Comparison of ENCODE assay signal across 28 cellular contexts in the genomic region with DNA sequence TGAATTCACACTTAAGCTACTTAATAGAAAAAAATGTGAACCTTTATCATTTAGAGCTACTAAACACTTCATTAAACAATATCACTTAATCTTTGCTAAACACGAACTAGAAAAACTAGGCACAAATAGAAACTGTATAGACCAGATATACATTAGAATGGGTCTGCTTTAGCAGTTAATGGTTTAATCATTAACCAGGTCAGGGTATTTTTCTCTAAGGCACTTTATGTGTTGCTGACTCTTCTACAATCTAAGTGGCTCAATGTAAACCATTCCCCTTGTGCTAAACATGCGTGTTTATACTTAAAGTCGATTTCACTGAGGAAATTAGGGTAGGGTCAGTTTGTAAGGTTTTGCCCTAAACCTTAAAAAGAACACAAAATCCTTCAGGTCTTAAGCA. TPM values are rescaled to one million over a fixed set of nuclear protein-coding genes. Genes with fewer than 3 reads are reported as not detected.
DNase-seq lines count a peak whose midpoint lies in the region; ATAC-seq, FAIRE-seq and TF ChIP-seq lines count a peak whose summit lies in the region.
"Had no signal": no experiment of that assay in that cellular context is flagged by ENCODE, and none has a peak within 500 bp of the region (broad histone marks: within the 10 kb centered on the region; RNA-seq: fewer than 3 reads in every experiment).

No MANE protein-coding gene starts in this region.

- H3K4me1 ChIP-seq in HepG2 (ENCODE audit: insufficient read depth, low read length) (peaks cover 25% of the 10 kb centered on the region), right lobe of liver (peaks cover 0 to 16% (median 0%) of the 10 kb centered on the region in 4 donors), colonic mucosa (peaks cover 18% of the 10 kb centered on the region), neutrophil (ENCODE audit: control insufficient read depth in 1 of 2, insufficient read depth in 1 of 2, low read depth in 1 of 2, low read length in 1 of 2) (peaks cover 8 to 14% of the 10 kb centered on the region in 2 experiments), Caco-2 (peaks cover 30% of the 10 kb centered on the region)

- H3K4me3 ChIP-seq in HepG2 (replicated peaks in 1 of 3; ENCODE audit: insufficient read depth in 1 of 3, low read depth in 2 of 3, low read length in 3 of 3): no peak overlapping the region
- no peak overlapping the region for H3K4me3 ChIP-seq in right lobe of liver
- H3K4me3 ChIP-seq in colonic mucosa: no peak overlapping the region
- H3K4me3 ChIP-seq in neutrophil (ENCODE audit: low read depth in 1 of 2, low read length in 1 of 2): no peak overlapping the region
- H3K4me3 ChIP-seq in Caco-2 (ENCODE audit: low read depth, low read length): no peak overlapping the region
- H3K4me3 ChIP-seq: left ventricle myocardium inferior, SK-N-MC had no signal

- peak; percentile 45; the same call in 2 of the 3 replicates for ATAC-seq in HepG2
- no peak for ATAC-seq in right lobe of liver
- no peak for ATAC-seq in HG03135 (IDR thresholded peaks at IDR 0.05; ENCODE audit: unreplicated experiment)
- ATAC-seq: activated naive CD8-positive, alpha-beta T cell treated with anti-CD3 and anti-CD28 coated beads, Interleukin-2, amount 50 U/mL, for 24 hours; naive thymus-derived CD8-positive, alpha-beta T cell had no signal

- no peaks in the 10 kb centered on the region for H3K79me2 ChIP-seq in HepG2 (ENCODE audit: insufficient read depth, low read length)

- no peak for TF ChIP-seq CTCF in HepG2 (CRISPR knock-in tag; IDR thresholded peaks at IDR 0.05)
- TF ChIP-seq CTCF in right lobe of liver (IDR thresholded peaks at IDR 0.05): no peak
- no peak for TF ChIP-seq CTCF in colonic mucosa (IDR thresholded peaks at IDR 0.05)
- no peak for TF ChIP-seq CTCF in neutrophil (IDR thresholded peaks at IDR 0.05)
- TF ChIP-seq CTCF in Caco-2 (IDR thresholded peaks at IDR 0.05; ENCODE audit: insufficient read depth in 1 of 2, low read depth in 1 of 2, low read length in 1 of 2, severe bottlenecking in 1 of 2, unreplicated experiment in 1 of 2): no peak

- no peak for TF ChIP-seq RAD21 in HepG2 (CRISPR knock-in tag; IDR thresholded peaks at IDR 0.05)

- BruUV-seq in HepG2 (replicated peaks; lab: Mats Ljungman, UMichigan): no TSS peak
- BruUV-seq in Caco-2 (replicated peaks; lab: Mats Ljungman, UMichigan): no TSS peak

- TF ChIP-seq EP300 in HepG2 (IDR thresholded peaks at IDR 0.05; ENCODE audit: low read depth in 2 of 2, low read length in 2 of 2): no peak
- TF ChIP-seq EP300 in HepG2 (CRISPR knock-in tag; IDR thresholded peaks at IDR 0.05; ENCODE audit: borderline replicate concordance): no peak

- CTCF ChIA-PET in HepG2 (lab: Yijun Ruan, JAX; ENCODE audit: low intra/inter-chr PET ratio, low total read pairs): no interaction called here
- CTCF ChIA-PET in Caco-2 (lab: Charles Lee): no interaction called here

- H3K4me2 ChIP-seq in HepG2 (ENCODE audit: low read depth, low read length): no peak overlapping the region

- POLR2A ChIA-PET in HepG2 (lab: Yijun Ruan, JAX): no interaction called here
- POLR2A ChIA-PET in Caco-2 (lab: Charles Lee): no interaction called here

- peaks cover 28% of the 10 kb centered on the region for H3K4me1 Mint-ChIP-seq in activated T-cell treated with anti-CD3 and anti-CD28 coated beads, Interleukin-2, amount 50 U/mL, for 24 hours (ENCODE audit: low read depth)
- H3K4me1 Mint-ChIP-seq in Caco-2 (ENCODE audit: low read depth, unreplicated experiment): peaks cover 7% of the 10 kb centered on the region

- no peak overlapping the region for H3K9ac ChIP-seq in HepG2 (ENCODE audit: insufficient read depth, low read depth, low read length)
- H3K9ac ChIP-seq in colonic mucosa (ENCODE audit: low read depth in 2 of 2, low read length in 2 of 2): peak overlapping the region in 1 of 2 donors; percentile 4

- no peak overlapping the region for H3K27ac ChIP-seq in HepG2 (ENCODE audit: extremely low read length, insufficient read depth, low read length)
- no peak overlapping the region for H3K27ac ChIP-seq in right lobe of liver
- peak overlapping the region; percentile 33 for H3K27ac ChIP-seq in colonic mucosa
- H3K27ac ChIP-seq in neutrophil: peak overlapping the region; percentile 45
- H3K27ac ChIP-seq: left ventricle myocardium inferior, SK-N-MC had no signal

- no peak for FAIRE-seq in HepG2 (lab: Jason Lieb, UNC)
- FAIRE-seq: H1 had no signal

- H4K20me1 ChIP-seq in HepG2 (ENCODE audit: insufficient read depth, low read length): no peaks in the 10 kb centered on the region

- peaks cover 3% of the 10 kb centered on the region for H3K27me3 Mint-ChIP-seq in activated T-cell treated with anti-CD3 and anti-CD28 coated beads, Interleukin-2, amount 50 U/mL, for 24 hours
- no peaks in the 10 kb centered on the region for H3K27me3 Mint-ChIP-seq in Caco-2 (ENCODE audit: insufficient read depth, unreplicated experiment)
- H3K27me3 Mint-ChIP-seq: IgD-negative memory B cell; naive thymus-derived CD8-positive, alpha-beta T cell had no signal

- in situ Hi-C loops in HepG2 (cut with HindIII; ENCODE audit: extremely low pct_ligation_motif_present, low pct_unique_long_range_greater_than_20kb): no loop called here

- no peak overlapping the region for H3K27ac Mint-ChIP-seq in activated T-cell treated with anti-CD3 and anti-CD28 coated beads, Interleukin-2, amount 50 U/mL, for 24 hours
- H3K27ac Mint-ChIP-seq in Caco-2 (ENCODE audit: unreplicated experiment): no peak overlapping the region
- H3K27ac Mint-ChIP-seq: CD4-positive, alpha-beta T cell had no signal

- H3K27me3 ChIP-seq in HepG2 (ENCODE audit: control insufficient read depth in 1 of 2, insufficient read depth in 2 of 2, low read length in 2 of 2) (no peaks in the 10 kb centered on the region; a peak in 1 of 5 replicates), right lobe of liver (no peaks in the 10 kb centered on the region), colonic mucosa (no peaks in the 10 kb centered on the region), neutrophil (no peaks in the 10 kb centered on the region), Caco-2 (replicated peaks; ENCODE audit: control insufficient read depth, insufficient read depth, low read length) (no peaks in the 10 kb centered on the region)

- no peak overlapping the region for H2AFZ ChIP-seq in HepG2 (ENCODE audit: low read length)

- intact Hi-C loops in HepG2 (cut with micrococcal nuclease; ENCODE audit: unreplicated experiment): no loop called here
- intact Hi-C loops in right lobe of liver (cut with DNase I): no loop called here
- intact Hi-C loops in colonic mucosa (cut with DNase I): no loop called here
- intact Hi-C loops in Caco-2 (cut with micrococcal nuclease; ENCODE audit: unreplicated experiment): no loop called here

- H3K9me3 ChIP-seq in HepG2 (ENCODE audit: low read length) (no peaks in the 10 kb centered on the region), right lobe of liver (no peaks in the 10 kb centered on the region), colonic mucosa (no peaks in the 10 kb centered on the region), neutrophil (no peaks in the 10 kb centered on the region), Caco-2 (peaks cover 6% of the 10 kb centered on the region)
- H3K9me3 ChIP-seq: left ventricle myocardium inferior had no signal

- peak; percentile 19 for DNase-seq in HepG2 (ENCODE audit: low spot score)
- no peak for DNase-seq in right lobe of liver
- DNase-seq in colonic mucosa: no peak
- no peak for DNase-seq in NOMO-1 treated with DMSO at 0.1 percent for 48 hours (lab: John Stamatoyannopoulos, UW; ENCODE audit: unreplicated experiment)
- DNase-seq in activated T-cell treated with anti-CD3 and anti-CD28 coated beads, Interleukin-2, amount 50 U/mL, for 24 hours: no peak
- DNase-seq in Caco-2: no peak
- DNase-seq: activated CD4-positive, alpha-beta T cell treated with anti-CD3 and anti-CD28 coated beads for 1 hour; activated CD8-positive, alpha-beta T cell treated with anti-CD3 and anti-CD28 coated beads, Interleukin-2, amount 10 ng/mL, durations not matched to agents 7 days and 5 days; activated effector memory CD4-positive, alpha-beta T cell treated with Interleukin-2 at 50 U/mL for 16 hours; activated naive CD8-positive, alpha-beta T cell treated with anti-CD3 and anti-CD28 coated beads, Interleukin-2, amount 50 U/mL, for 24 hours; AML-193; CD4-positive, alpha-beta T cell; hypothalamus; left ventricle myocardium inferior; naive thymus-derived CD8-positive, alpha-beta T cell; NCI-H1105 treated with DMSO at 0.1 percent for 48 hours; NCI-H2029 treated with DMSO at 0.1 percent for 48 hours; NCI-H226; NCI-H774; retina had no signal

- no peak overlapping the region for H3K4me3 Mint-ChIP-seq in activated T-cell treated with anti-CD3 and anti-CD28 coated beads, Interleukin-2, amount 50 U/mL, for 24 hours
- H3K4me3 Mint-ChIP-seq in Caco-2 (ENCODE audit: unreplicated experiment): no peak overlapping the region
- H3K4me3 Mint-ChIP-seq: CD4-positive, alpha-beta T cell; mesothelial cell of epicardium had no signal

- H3K36me3 ChIP-seq in HepG2 (replicated peaks in 1 of 2; ENCODE audit: control insufficient read depth in 1 of 2, insufficient read depth in 2 of 2, low read length in 2 of 2) (no peaks in the 10 kb centered on the region), right lobe of liver (no peaks in the 10 kb centered on the region), colonic mucosa (no peaks in the 10 kb centered on the region), neutrophil (no peaks in the 10 kb centered on the region), Caco-2 (ENCODE audit: control insufficient read depth, insufficient read depth, low read length) (no peaks in the 10 kb centered on the region)
- H3K36me3 ChIP-seq: left ventricle myocardium inferior had no signal

- H3K36me3 Mint-ChIP-seq in activated T-cell treated with anti-CD3 and anti-CD28 coated beads, Interleukin-2, amount 50 U/mL, for 24 hours (ENCODE audit: low read depth): no peaks in the 10 kb centered on the region
- no peaks in the 10 kb centered on the region for H3K36me3 Mint-ChIP-seq in Caco-2 (ENCODE audit: insufficient read depth, unreplicated experiment)
- H3K36me3 Mint-ChIP-seq: mesothelial cell of epicardium; naive thymus-derived CD8-positive, alpha-beta T cell had no signal

- TF ChIP-seq POLR2A in HepG2 (IDR thresholded peaks at IDR 0.05; ENCODE audit: insufficient read depth in 1 of 2, low read depth in 2 of 2, low read length in 2 of 2) (no peak), right lobe of liver (IDR thresholded peaks at IDR 0.05) (no peak)

- H3K9me3 Mint-ChIP-seq in activated T-cell treated with anti-CD3 and anti-CD28 coated beads, Interleukin-2, amount 50 U/mL, for 24 hours: no peaks in the 10 kb centered on the region
- H3K9me3 Mint-ChIP-seq in Caco-2 (ENCODE audit: unreplicated experiment): no peaks in the 10 kb centered on the region
- H3K9me3 Mint-ChIP-seq: activated naive CD8-positive, alpha-beta T cell treated with anti-CD3 and anti-CD28 coated beads, Interleukin-2, amount 50 U/mL, for 24 hours; CD4-positive, alpha-beta T cell; naive thymus-derived CD8-positive, alpha-beta T cell; T-helper 1 cell treated with Interleukin-12 subunit alpha and Interleukin-12 subunit beta and Interleukin-4 antibody, amounts not matched to agents 30 μg/mL and 1 μg/mL, for 36 hours had no signal

- WGBS in HepG2 (ENCODE audit: low lambda C conversion rate): 3% methylated on average over 3 of the region's 3 CpGs
- 83% methylated on average over 3 of the region's 3 CpGs for WGBS in right lobe of liver (ENCODE audit: insufficient coverage, low coverage, low lambda C conversion rate, missing lambda C conversion rate)

RNA-seq across cellular contexts. Expression of gene TMCC3, which starts 29.7 kb away (rescaled TPM):
- total RNA-seq in HepG2 (2016; rRNA removed; fragmentation: Illumina TruSeq; extraction: Trizol): not detected in 2 replicates
- not detected in 2 replicates for total RNA-seq in HepG2 (2016; cell fraction: cytosol; rRNA removed; fragmentation: Illumina TruSeq; extraction: Trizol; ENCODE audit: low read depth)
- not detected in 2 replicates for total RNA-seq in HepG2 (2016; cell fraction: insoluble cytoplasmic fraction; rRNA removed; fragmentation: Illumina TruSeq; extraction: Trizol)
- total RNA-seq in HepG2 (2016; cell fraction: membrane; rRNA removed; fragmentation: Illumina TruSeq; extraction: Trizol): not detected in 2 replicates
- total RNA-seq in HepG2 (2016; cell fraction: nucleus; rRNA removed; fragmentation: Illumina TruSeq; extraction: Trizol): not detected in 2 replicates
- polyA plus RNA-seq in HepG2 (2011; rRNA removed): not detected in 2 replicates
- polyA plus RNA-seq in HepG2 (2011; cell fraction: cytosol; rRNA removed): 0.01 TPM in 1 of 2 replicates, not detected in the other
- not detected in 2 replicates for polyA plus RNA-seq in HepG2 (2011; cell fraction: nucleus; rRNA removed)
- not detected in 2 replicates for polyA plus RNA-seq in HepG2 (2012)
- polyA plus RNA-seq in HepG2 (2016; cell fraction: cytosol; fragmentation: Illumina TruSeq; extraction: Trizol; ENCODE audit: low read depth): not detected in 2 replicates
- polyA plus RNA-seq in HepG2 (2016; cell fraction: insoluble cytoplasmic fraction; fragmentation: Illumina TruSeq; extraction: Trizol; ENCODE audit: low read depth): not detected in 2 replicates
- not detected in 2 replicates for polyA plus RNA-seq in HepG2 (2016; cell fraction: membrane; fragmentation: Illumina TruSeq; extraction: Trizol; ENCODE audit: low read depth)
- polyA plus RNA-seq in HepG2 (2016; cell fraction: nucleus; fragmentation: Illumina TruSeq; extraction: Trizol; ENCODE audit: insufficient read depth, low read depth): not detected in 2 replicates
- 0.23 TPM in 1 of 2 replicates, not detected in the other for polyA minus RNA-seq in HepG2 (2011; rRNA and poly(A)+ RNA removed; ENCODE audit: low replicate concordance)
- polyA minus RNA-seq in HepG2 (2011; cell fraction: cytosol; rRNA and poly(A)+ RNA removed): not detected in 2 replicates
- polyA minus RNA-seq in HepG2 (2011; cell fraction: nucleus; rRNA and poly(A)+ RNA removed): not detected in 2 replicates
- 1 to 10 TPM; 2.1 to 6.2 (median 3.2) TPM for total RNA-seq in right lobe of liver
- total RNA-seq in colonic mucosa: 10 to 100 TPM; 21.4 to 77.4 TPM
- 2.1 and 4.3 TPM in 2 replicates for total RNA-seq in Caco-2 (2022)
- total RNA-seq: osteocyte had no signal

Comparison
In these comparisons a context has a peak if more than half of its experiments do, and no peak if none do; other contexts are left out.
1. H3K27ac ChIP-seq: peak in colonic mucosa (single experiment) and neutrophil (single experiment); none in HepG2 (single experiment) and right lobe of liver (0 of 3).